In the genomic region with DNA sequence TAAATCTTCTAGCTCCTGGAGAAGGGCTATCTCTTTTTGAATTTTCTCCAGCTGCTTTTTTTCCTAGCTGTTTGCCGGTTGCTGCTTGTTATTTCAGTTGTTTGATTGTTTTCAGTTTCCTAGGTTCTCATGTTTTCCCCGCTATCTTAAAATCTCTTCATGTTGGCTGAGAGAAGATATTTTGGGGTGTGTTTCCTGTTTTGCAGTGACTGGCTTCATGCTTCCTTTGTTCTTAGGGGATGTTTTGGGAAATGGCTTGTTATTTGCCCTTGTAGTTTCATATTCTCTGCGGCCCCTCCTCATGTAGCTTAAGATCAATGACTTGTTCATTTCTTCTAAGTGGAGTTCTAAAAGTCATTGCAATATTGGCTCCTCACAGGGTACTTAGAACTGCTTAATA, we compare ENCODE assay signal across 10 cellular contexts. TPM values are rescaled to one million over a fixed set of nuclear protein-coding genes. Genes with fewer than 3 reads are reported as not detected.
DNase-seq lines count a peak whose midpoint lies in the region; ATAC-seq, FAIRE-seq and TF ChIP-seq lines count a peak whose summit lies in the region.
"Not testable (repeated sequence)": the region's sequence is repeated elsewhere in the genome, so short reads cannot be mapped to it uniquely, and the experiment has no call there.
"Had no signal": no experiment of that assay in that cellular context is flagged by ENCODE, and none has a peak within 500 bp of the region (broad histone marks: within the 10 kb centered on the region; RNA-seq: fewer than 3 reads in every experiment).

No MANE protein-coding gene starts in this region.

- not testable (repeated sequence) for H3K27me3 Mint-ChIP-seq in T-helper 17 cell; activated T-helper 1 cell treated with anti-CD3 and anti-CD28 coated beads, Interleukin-12 subunit alpha, Interleukin-12 subunit beta, Interleukin-2, Interleukin-4 antibody, amounts not matched to agents 30 ng/mL and 10 ng/mL and 1 ng/mL, durations not matched to agents 14 hours and 24 hours and 36 hours (ENCODE audit: insufficient read depth)

- ATAC-seq in DND-41 (ENCODE audit: insufficient read depth, low read depth), result peak; percentile 74
- ATAC-seq in T-helper 17 cell, result peak; percentile 76
- ATAC-seq in lower lobe of right lung, result peak in 1 of 2 donors; percentile 50
- not testable (repeated sequence) for ATAC-seq in psoas muscle

- FAIRE-seq in colon (lab: Jason Lieb, UNC), result peak; percentile 95

- H3K4me1 ChIP-seq in DND-41 (ENCODE audit: insufficient read depth, low read length) (peaks cover 61% of the 10 kb centered on the region), lower lobe of right lung (peaks cover 51% of the 10 kb centered on the region)
- not testable (repeated sequence) for H3K4me1 ChIP-seq in psoas muscle, transverse colon

- peak overlapping the region; percentile 98 for H3K27ac Mint-ChIP-seq in T-helper 17 cell
- peak overlapping the region; percentile 100 for H3K27ac Mint-ChIP-seq in activated T-helper 1 cell treated with anti-CD3 and anti-CD28 coated beads, Interleukin-12 subunit alpha, Interleukin-12 subunit beta, Interleukin-2, Interleukin-4 antibody, amounts not matched to agents 30 ng/mL and 10 ng/mL and 1 ng/mL, durations not matched to agents 14 hours and 24 hours and 36 hours

- H3K9ac ChIP-seq in DND-41 (ENCODE audit: low read depth, low read length), result peak overlapping the region; percentile 48

- peak; percentile 45 for DNase-seq in DND-41
- DNase-seq in T-helper 17 cell, lower lobe of right lung, psoas muscle, transverse colon: not testable (repeated sequence)
- DNase-seq in activated T-helper 1 cell treated with anti-CD3 and anti-CD28 coated beads, Interleukin-12 subunit alpha, Interleukin-12 subunit beta, Interleukin-2, Interleukin-4 antibody, amounts not matched to agents 30 ng/mL and 10 ng/mL and 1 ng/mL, durations not matched to agents 14 hours and 24 hours and 36 hours (ENCODE audit: low spot score), result peak; percentile 43
- peak; percentile 47 for DNase-seq in glomerular endothelial cell (ENCODE audit: extremely low read depth, low read depth, low spot score)

- H3K36me3 ChIP-seq in DND-41 (ENCODE audit: insufficient read depth, low read length); lower lobe of right lung; psoas muscle (ENCODE audit: insufficient read depth in 1 of 2, low read depth in 1 of 2); transverse colon: not testable (repeated sequence)

- in situ Hi-C loops in transverse colon (cut with MboI; ENCODE audit: low pct_ligation_motif_present in 1 of 4, low pct_unique_long_range_greater_than_20kb in 1 of 4, low sequenced_read_pairs in 3 of 4), result not testable (repeated sequence)

- peak overlapping the region; percentile 63 for H2AFZ ChIP-seq in DND-41 (ENCODE audit: low read depth, low read length)

- not testable (repeated sequence) for H3K27me3 ChIP-seq in DND-41 (ENCODE audit: insufficient read depth, low read length, poor library complexity); lower lobe of right lung (ENCODE audit: low read depth); psoas muscle (ENCODE audit: insufficient read depth in 3 of 3, low read length in 2 of 3); transverse colon

- not testable (repeated sequence) for TF ChIP-seq CTCF in DND-41 (IDR thresholded peaks at IDR 0.05; ENCODE audit: borderline replicate concordance, extremely low read depth, low read length, poor library complexity, severe bottlenecking); lower lobe of right lung (IDR thresholded peaks at IDR 0.05); psoas muscle (IDR thresholded peaks at IDR 0.05); transverse colon (IDR thresholded peaks at IDR 0.05)

- not testable (repeated sequence) for H4K20me1 ChIP-seq in DND-41 (ENCODE audit: insufficient read depth, low read length)

- H3K4me3 ChIP-seq in DND-41 (ENCODE audit: low read depth in 1 of 2, low read length in 2 of 2) (0 out of 4 replicates have a peak overlapping the region, but pooled peaks of 1 of the 2 experiments have one; percentile 15), lower lobe of right lung (peak overlapping the region; percentile 18), psoas muscle (peak overlapping the region; percentile 11)
- H3K4me3 ChIP-seq in transverse colon, result not testable (repeated sequence)

- not testable (repeated sequence) for H3K36me3 Mint-ChIP-seq in T-helper 17 cell (ENCODE audit: low read depth)
- H3K36me3 Mint-ChIP-seq in activated T-helper 1 cell treated with anti-CD3 and anti-CD28 coated beads, Interleukin-12 subunit alpha, Interleukin-12 subunit beta, Interleukin-2, Interleukin-4 antibody, amounts not matched to agents 30 ng/mL and 10 ng/mL and 1 ng/mL, durations not matched to agents 14 hours and 24 hours and 36 hours (ENCODE audit: low read depth), result peaks cover 24% of the 10 kb centered on the region

- H3K4me2 ChIP-seq in DND-41 (ENCODE audit: insufficient read depth, low read length), result peak overlapping the region; percentile 54

- not testable (repeated sequence) for TF ChIP-seq POLR2A in transverse colon (IDR thresholded peaks at IDR 0.05)

- H3K9me3 ChIP-seq in DND-41 (ENCODE audit: insufficient read depth, low read length, severe bottlenecking); T-helper 17 cell (ENCODE audit: control insufficient read depth, low read length, poor library complexity, severe bottlenecking); lower lobe of right lung; psoas muscle; transverse colon: not testable (repeated sequence)

- peaks cover 49% of the 10 kb centered on the region for H3K4me1 Mint-ChIP-seq in T-helper 17 cell
- H3K4me1 Mint-ChIP-seq in activated T-helper 1 cell treated with anti-CD3 and anti-CD28 coated beads, Interleukin-12 subunit alpha, Interleukin-12 subunit beta, Interleukin-2, Interleukin-4 antibody, amounts not matched to agents 30 ng/mL and 10 ng/mL and 1 ng/mL, durations not matched to agents 14 hours and 24 hours and 36 hours (ENCODE audit: low read depth), result peaks cover 90% of the 10 kb centered on the region

- intact Hi-C loops in activated T-helper 1 cell treated with anti-CD3 and anti-CD28 coated beads, Interleukin-12 subunit alpha, Interleukin-12 subunit beta, Interleukin-2, Interleukin-4 antibody, amounts not matched to agents 30 ng/mL and 10 ng/mL and 1 ng/mL, durations not matched to agents 14 hours and 24 hours and 36 hours (cut with micrococcal nuclease); lower lobe of right lung (cut with DNase I); psoas muscle (cut with DNase I); transverse colon (cut with DNase I; ENCODE audit: low total_unique reads): not testable (repeated sequence)

- TF ChIP-seq EP300 in transverse colon (IDR thresholded peaks at IDR 0.05; ENCODE audit: low read depth), result not testable (repeated sequence)

- not testable (repeated sequence) for H3K9me3 Mint-ChIP-seq in activated T-helper 1 cell treated with anti-CD3 and anti-CD28 coated beads, Interleukin-12 subunit alpha, Interleukin-12 subunit beta, Interleukin-2, Interleukin-4 antibody, amounts not matched to agents 30 ng/mL and 10 ng/mL and 1 ng/mL, durations not matched to agents 14 hours and 24 hours and 36 hours

- peak overlapping the region; percentile 78 for H3K27ac ChIP-seq in DND-41 (ENCODE audit: low read length)
- peak overlapping the region; percentile 58 for H3K27ac ChIP-seq in lower lobe of right lung
- H3K27ac ChIP-seq in psoas muscle, result peak overlapping the region; percentile 1
- peak overlapping the region; percentile 43 to 58 (median 56) for H3K27ac ChIP-seq in transverse colon

- H3K4me3 Mint-ChIP-seq in T-helper 17 cell, result peak overlapping the region; percentile 82
- peak overlapping the region; percentile 76 for H3K4me3 Mint-ChIP-seq in activated T-helper 1 cell treated with anti-CD3 and anti-CD28 coated beads, Interleukin-12 subunit alpha, Interleukin-12 subunit beta, Interleukin-2, Interleukin-4 antibody, amounts not matched to agents 30 ng/mL and 10 ng/mL and 1 ng/mL, durations not matched to agents 14 hours and 24 hours and 36 hours

- WGBS in psoas muscle, 3 donors, result 35 to 49% (median 37%) methylated on average over 3 of the region's 3 CpGs
- WGBS in transverse colon (ENCODE audit: low coverage in 1 of 2), 2 donors, result 50 to 61% methylated on average over 1 to 3 of the region's 3 CpGs

- not testable (repeated sequence) for H3K79me2 ChIP-seq in DND-41 (ENCODE audit: insufficient read depth, low read length)

RNA-seq across cellular contexts. Expression of a gene that starts 30.6 kb away (rescaled TPM):
- total RNA-seq in T-helper 17 cell, result 10 to 100 TPM; 62.7 to 68.3 TPM
- total RNA-seq in activated T-helper 1 cell treated with anti-CD3 and anti-CD28 coated beads, Interleukin-12 subunit alpha, Interleukin-12 subunit beta, Interleukin-2, Interleukin-4 antibody, amounts not matched to agents 30 ng/mL and 10 ng/mL and 1 ng/mL, durations not matched to agents 14 hours and 24 hours and 36 hours, result 46.9 and 55.1 TPM in 2 replicates
- total RNA-seq in glomerular endothelial cell, result 13.5 and 34.5 TPM in 2 replicates
- 49.4 TPM for total RNA-seq in lower lobe of right lung
- 10 to 100 TPM; 10.7 to 17.7 (median 11.4) TPM for total RNA-seq in psoas muscle
- polyA plus RNA-seq in psoas muscle, result 10 to 100 TPM; 15.0 to 23.7 (median 21.1) TPM
- 10 to 100 TPM in 1 of 4 donors, 1 to 10 TPM in 2, under 1 TPM in 1; 1.00 to 11.9 (median 6.1) TPM for total RNA-seq in transverse colon
- total RNA-seq: kidney epithelial cell, LHCN-M2 had no signal

RNA-seq across cellular contexts. Expression of a gene that starts 33.6 kb away (rescaled TPM):
- total RNA-seq in T-helper 17 cell, result 10 to 100 TPM in 1 of 2 donors, 1 to 10 TPM in 1; 8.1 to 12.0 TPM
- total RNA-seq in activated T-helper 1 cell treated with anti-CD3 and anti-CD28 coated beads, Interleukin-12 subunit alpha, Interleukin-12 subunit beta, Interleukin-2, Interleukin-4 antibody, amounts not matched to agents 30 ng/mL and 10 ng/mL and 1 ng/mL, durations not matched to agents 14 hours and 24 hours and 36 hours, result 9.2 and 9.4 TPM in 2 replicates
- 16.7 and 26.0 TPM in 2 replicates for total RNA-seq in glomerular endothelial cell
- 44.4 TPM for total RNA-seq in lower lobe of right lung
- 10 to 100 TPM in 1 of 4 donors, 1 to 10 TPM in 3; 6.1 to 11.9 (median 7.0) TPM for total RNA-seq in psoas muscle
- polyA plus RNA-seq in psoas muscle, result 1 to 10 TPM; 4.4 to 7.8 (median 4.7) TPM
- total RNA-seq in transverse colon, result 1 to 10 TPM; 1.5 to 4.3 (median 2.9) TPM
- total RNA-seq: kidney epithelial cell, LHCN-M2 had no signal

Comparison
In these comparisons a context has a peak if more than half of its experiments do, and no peak if none do; other contexts are left out.
1. H3K27ac ChIP-seq: peak in every context shown above with its lines; median percentile 78 in DND-41; 58 in lower lobe of right lung; 56 in transverse colon; 1 in psoas muscle.